20 cellular contexts compared by ENCODE assay signal in genomic region chr12:4736048-4736447, GRCh38. TPM values are rescaled to one million over a fixed set of nuclear protein-coding genes. Genes with fewer than 3 reads are reported as not detected.
"Had no signal": no experiment of that assay in that cellular context is flagged by ENCODE, and none has a peak within 500 bp of the region (broad histone marks: within the 10 kb centered on the region; RNA-seq: fewer than 3 reads in every experiment).

No MANE protein-coding gene starts in this region.

- H3K4me3 ChIP-seq: esophagus squamous epithelium, lung, suprapubic skin, upper lobe of left lung had no signal

- H3K9me3 ChIP-seq: esophagus squamous epithelium, suprapubic skin, upper lobe of left lung had no signal

- ATAC-seq: activated CD4-positive, alpha-beta T cell treated with anti-CD3 and anti-CD28 coated beads for 36 hours; activated CD8-positive, alpha-beta memory T cell treated with anti-CD3 and anti-CD28 coated beads, Interleukin-2, amount 10 ng/mL, durations not matched to agents 7 days and 5 days; activated T-helper 17 cell treated with anti-CD3 and anti-CD28 coated beads, Interleukin-2, amount 50 U/mL, for 72 hours; left lobe of liver; stimulated activated naive CD8-positive, alpha-beta T cell treated with anti-CD3 and anti-CD28 coated beads, Interleukin-15, amount 100 ng/mL, for 72 hours; WTC11 had no signal

- H3K36me3 ChIP-seq: esophagus squamous epithelium, suprapubic skin, upper lobe of left lung had no signal

- DNase-seq: activated CD4-positive, alpha-beta memory T cell treated with anti-CD3 and anti-CD28 coated beads for 36 hours; activated CD4-positive, alpha-beta T cell treated with anti-CD3 and anti-CD28 coated beads for 36 hours; activated CD8-positive, alpha-beta memory T cell treated with anti-CD3 and anti-CD28 coated beads, Interleukin-2, amount 10 ng/mL, durations not matched to agents 7 days and 5 days; activated naive CD4-positive, alpha-beta T cell; activated naive CD8-positive, alpha-beta T cell treated with anti-CD3 and anti-CD28 coated beads for 36 hours; amniotic stem cell; dermis blood vessel endothelial cell; effector memory CD4-positive, alpha-beta T cell; esophagus squamous epithelium; hippocampal formation; retina; stimulated activated CD4-positive, alpha-beta T cell treated with anti-CD3 and anti-CD28 coated beads, Interleukin-2, amount 100 ng/mL, for 24 hours; stimulated activated naive CD8-positive, alpha-beta T cell treated with anti-CD3 and anti-CD28 coated beads, Interleukin-15, amount 100 ng/mL, for 72 hours; upper lobe of left lung had no signal

- H3K27ac ChIP-seq: esophagus squamous epithelium, suprapubic skin, upper lobe of left lung had no signal

- H3K4me1 ChIP-seq: suprapubic skin, upper lobe of left lung had no signal

- H3K27me3 ChIP-seq: upper lobe of left lung had no signal

RNA-seq across cellular contexts. Expression of gene GALNT8, which starts 15.8 kb away (rescaled TPM):
- total RNA-seq: left lobe of liver, myocyte had no signal
